8 cellular contexts compared by ENCODE assay signal in the genomic region with DNA sequence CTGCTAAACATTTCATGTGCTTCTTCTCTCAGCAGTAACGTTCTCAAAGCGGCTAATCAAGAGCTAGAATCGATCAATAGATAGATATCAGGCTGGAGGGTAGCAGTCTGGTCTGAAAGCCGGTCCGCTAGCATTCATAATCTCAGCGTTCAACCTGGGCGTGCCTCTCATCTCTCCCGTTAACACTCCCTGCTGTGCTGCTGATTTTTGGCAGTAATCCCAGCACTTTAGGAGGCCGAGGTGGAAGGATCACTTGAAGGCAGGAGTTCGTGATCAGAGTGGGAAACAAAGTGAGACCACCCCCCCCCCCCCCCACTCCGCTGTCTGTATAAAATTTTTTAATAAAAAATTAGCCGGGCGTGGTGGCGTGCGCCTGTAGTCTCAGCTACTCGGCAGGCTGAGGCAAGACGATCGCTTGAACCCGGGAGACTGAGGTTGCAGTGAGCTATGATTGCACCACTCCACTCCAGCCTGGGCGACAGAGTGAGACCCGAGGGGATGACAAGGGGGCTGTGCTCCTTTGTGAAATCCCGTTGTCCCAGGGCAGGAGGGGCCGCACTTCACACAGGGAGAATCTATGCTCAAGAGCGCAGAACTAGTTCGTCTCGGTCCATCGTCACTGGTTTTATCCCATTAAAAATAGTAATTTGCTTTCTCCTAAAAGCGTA. TPM values are rescaled to one million over a fixed set of nuclear protein-coding genes. Genes with fewer than 3 reads are reported as not detected.
DNase-seq lines count a peak whose midpoint lies in the region; ATAC-seq and TF ChIP-seq lines count a peak whose summit lies in the region.

No MANE protein-coding gene starts in this region.

- H3K27me3 ChIP-seq in CD4-positive, alpha-beta T cell (ENCODE audit: control insufficient read depth, insufficient read depth, low read length), result no peaks in the 10 kb centered on the region
- H3K27me3 ChIP-seq in stomach smooth muscle (ENCODE audit: control insufficient read depth in 1 of 2, insufficient read depth in 2 of 2, low read length in 2 of 2), result no peaks in the 10 kb centered on the region

- peaks cover 5% of the 10 kb centered on the region for H3K27me3 Mint-ChIP-seq in CD4-positive, alpha-beta T cell

- in situ Hi-C loops in astrocyte of the spinal cord (cut with HindIII; ENCODE audit: low sequenced_read_pairs) (no loop called here), GM13977 (cut with MboI; ENCODE audit: low pct_unique_long_range_greater_than_20kb, low sequenced_read_pairs, unreplicated experiment) (loop anchor here (25.0 kb wide), 1 partner anchor 408 kb away; no protein-coding TSS in a partner anchor)

- H3K9ac ChIP-seq in stomach smooth muscle (ENCODE audit: low read length in 2 of 2), result peak overlapping the region; percentile 57 to 68

- peaks cover 5% of the 10 kb centered on the region for H3K36me3 Mint-ChIP-seq in CD4-positive, alpha-beta T cell (ENCODE audit: low read depth)

- H3K4me1 ChIP-seq in stomach smooth muscle (ENCODE audit: control insufficient read depth, insufficient read depth, low read length), result peaks cover 8% of the 10 kb centered on the region

- no peak overlapping the region for H3K27ac ChIP-seq in CD4-positive, alpha-beta T cell (ENCODE audit: low read depth, low read length)
- H3K27ac ChIP-seq in stomach smooth muscle (ENCODE audit: low read length), result no peak overlapping the region

- ATAC-seq in CD4-positive, alpha-beta T cell (ENCODE audit: poor library complexity), result peak; percentile 18
- ATAC-seq in GM19023 (IDR thresholded peaks at IDR 0.05; ENCODE audit: unreplicated experiment), result peak; percentile 26
- peak; percentile 10 for ATAC-seq in HG03108 (IDR thresholded peaks at IDR 0.05; ENCODE audit: unreplicated experiment)
- ATAC-seq in left colon, result peak; percentile 58

- peak overlapping the region; percentile 46 for H3K27ac Mint-ChIP-seq in CD4-positive, alpha-beta T cell

- intact Hi-C loops in CD4-positive, alpha-beta T cell (cut with DNase I, micrococcal nuclease), result loop anchor here (5.0 to 10.0 kb wide), 7 partner anchors 118 to 1571 kb away; a partner anchor contains a TSS
- intact Hi-C loops in left colon (cut with DNase I, micrococcal nuclease), result no loop called here

- POLR2A ChIA-PET in CD4-positive, alpha-beta T cell (lab: Charles Lee), result interaction anchor here (0.7 to 1.6 kb wide), 5 partner anchors 11 to 1772 kb away, joined by 4 to 6 read pairs (median 4); a partner anchor contains a TSS

- TF ChIP-seq CTCF in CD4-positive, alpha-beta T cell (IDR thresholded peaks at IDR 0.05), result no peak
- TF ChIP-seq CTCF in astrocyte of the spinal cord (IDR thresholded peaks at IDR 0.05; ENCODE audit: low read depth, low read length) (no peak), GM13977 (IDR thresholded peaks at IDR 0.05; ENCODE audit: extremely low read depth, insufficient read depth, missing control alignments) (no peak)

- H3K4me1 Mint-ChIP-seq in CD4-positive, alpha-beta T cell (ENCODE audit: low read depth), result peaks cover 4% of the 10 kb centered on the region

- peak in 3 of 10 experiments; percentile 6 to 11 (median 7) for DNase-seq in CD4-positive, alpha-beta T cell
- DNase-seq in NCI-H82 (lab: John Stamatoyannopoulos, UW), result peak; percentile 72
- DNase-seq in astrocyte of the spinal cord (ENCODE audit: low read depth, low spot score), result no peak
- DNase-seq in left colon, result peak in 1 of 2 donors; percentile 50
- no peak for DNase-seq in GM13977 (ENCODE audit: low spot score)

- no peaks in the 10 kb centered on the region for H3K36me3 ChIP-seq in stomach smooth muscle (ENCODE audit: control insufficient read depth in 2 of 2, insufficient read depth in 2 of 2, low read length in 2 of 2)

- H3K9me3 ChIP-seq in CD4-positive, alpha-beta T cell (ENCODE audit: control insufficient read depth, low read length), result no peaks in the 10 kb centered on the region
- no peaks in the 10 kb centered on the region for H3K9me3 ChIP-seq in stomach smooth muscle (ENCODE audit: control insufficient read depth in 2 of 2, low read length in 2 of 2)

- H3K4me3 ChIP-seq in astrocyte of the spinal cord (ENCODE audit: low read depth, low read length) (peak overlapping the region; percentile 77), stomach smooth muscle (ENCODE audit: low read length in 2 of 2) (peak overlapping the region; percentile 89 to 97)

- CTCF ChIA-PET in CD4-positive, alpha-beta T cell (lab: Charles Lee), result interaction anchor here (0.6 to 1.6 kb wide), 5 partner anchors 13 to 692 kb away, joined by 3 to 9 read pairs (median 4); a partner anchor contains a TSS

- peak overlapping the region; percentile 95 for H3K4me3 Mint-ChIP-seq in CD4-positive, alpha-beta T cell

- H3K9me3 Mint-ChIP-seq in CD4-positive, alpha-beta T cell, result no peaks in the 10 kb centered on the region

RNA-seq across cellular contexts. Expression of a gene that starts 0.6 kb away (rescaled TPM):
- total RNA-seq in CD4-positive, alpha-beta T cell, result under 1 TPM; 0.16 to 0.17 TPM
- total RNA-seq in left colon, result 1 to 10 TPM; 2.0 to 7.4 TPM

RNA-seq across cellular contexts. Expression of a gene that starts 13.7 kb away (rescaled TPM):
- total RNA-seq in CD4-positive, alpha-beta T cell, result under 1 TPM; 0.14 to 0.27 TPM
- total RNA-seq in left colon, result 100 to 1,000 TPM; 106 to 110 TPM

Comparison
In these comparisons a context has a peak if more than half of its experiments do, and no peak if none do; other contexts are left out.
1. RNA of a gene that starts 13.7 kb away (total RNA-seq): 106 to 110 TPM in left colon; 0.14 to 0.27 TPM in CD4-positive, alpha-beta T cell; every median in the first group is over 10 times any median in the second.
2. intact Hi-C loops: an anchor here in CD4-positive, alpha-beta T cell (5.0 to 10.0 kb wide); none called in left colon.
3. Peak in every context shown above with its lines, with median percentiles within 50 percentile points of each other: ATAC-seq.